ENCODE assay signal across 1 cellular context in genomic region chr1:111507411-111508201, GRCh38.
TF ChIP-seq lines count a peak whose summit lies in the region.

No MANE protein-coding gene starts in this region.

TF ChIP-seq in H1, 55 proteins besides CTCF, POLR2A, EP300 and RAD21:
- no peak for TF ChIP-seq JUN (IDR thresholded peaks at IDR 0.05; ENCODE audit: low read depth, low read length)
- peak; percentile 70 for TF ChIP-seq E2F6 (IDR thresholded peaks at IDR 0.05)
- TF ChIP-seq ASH2L (IDR thresholded peaks at IDR 0.05; ENCODE audit: low read length): peak; percentile 72
- TF ChIP-seq SP4 (IDR thresholded peaks at IDR 0.05; ENCODE audit: low read length): peak; percentile 29; the same call in 1 of the 2 replicates
- no peak for TF ChIP-seq TCF12 (IDR thresholded peaks at IDR 0.05; ENCODE audit: low read depth, low read length)
- TF ChIP-seq KDM4A (IDR thresholded peaks at IDR 0.05; ENCODE audit: low read depth, low read length, severe bottlenecking): peak; percentile 45
- no peak for TF ChIP-seq RXRA (IDR thresholded peaks at IDR 0.05; ENCODE audit: insufficient read depth, low read depth, low read length)
- 0 out of 4 replicates have a peak, but pooled peaks of 1 of the 2 experiments have one; percentile 6 for TF ChIP-seq SIN3A (conservative IDR thresholded peaks at IDR 0.05 in 1 of 2, IDR thresholded peaks at IDR 0.05 in 1 of 2; ENCODE audit: low read depth in 1 of 2, low read length in 2 of 2)
- TF ChIP-seq CTBP2 (IDR thresholded peaks at IDR 0.05; ENCODE audit: borderline replicate concordance, insufficient read depth, insufficient read length, low read length): peak; percentile 26
- no peak for TF ChIP-seq NRF1 (IDR thresholded peaks at IDR 0.05; ENCODE audit: low read depth, low read length)
- TF ChIP-seq TBP (IDR thresholded peaks at IDR 0.05; ENCODE audit: low read depth, low read length): peak; percentile 17; the same call in 1 of the 2 replicates
- 0 out of 2 replicates have a peak, but pooled peaks have one; percentile 38 for TF ChIP-seq PHF8 (conservative IDR thresholded peaks at IDR 0.05; ENCODE audit: low read depth, low read length)
- 0 out of 2 replicates have a peak, but pooled peaks have one; percentile 34 for TF ChIP-seq SP1 (IDR thresholded peaks at IDR 0.05; ENCODE audit: low read depth, low read length)
- TF ChIP-seq RBBP5 (IDR thresholded peaks at IDR 0.05; ENCODE audit: borderline replicate concordance, low read depth, low read length): peak; percentile 87; the same call in 1 of the 2 replicates
TF ChIP-seq in H1: peak in this region for 10.
